In the genomic region with DNA sequence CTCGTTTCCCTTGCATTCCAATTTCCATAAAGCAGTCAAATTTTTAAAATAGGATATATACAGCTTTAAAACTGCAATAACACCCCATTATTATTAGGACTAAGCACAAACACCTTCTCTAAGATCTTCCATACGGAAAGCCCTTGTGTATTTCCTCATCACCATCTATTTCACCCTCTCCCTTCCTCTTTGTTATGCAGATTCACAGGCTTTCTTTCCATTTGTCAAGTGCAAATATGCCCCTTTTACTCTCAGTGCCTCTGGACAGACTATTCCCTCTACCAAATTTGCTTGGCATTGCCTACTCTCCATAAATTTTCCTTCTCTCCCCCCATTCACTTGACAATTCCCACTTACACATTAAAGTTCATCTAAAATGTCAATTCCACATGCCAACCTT, we compare ENCODE assay signal across 1 cellular context.
TF ChIP-seq lines count a peak whose summit lies in the region.

No MANE protein-coding gene starts in this region.

TF ChIP-seq in GM23338, 12 proteins besides CTCF, POLR2A, EP300 and RAD21 (continued from another document):
- TF ChIP-seq, protein P1, sequence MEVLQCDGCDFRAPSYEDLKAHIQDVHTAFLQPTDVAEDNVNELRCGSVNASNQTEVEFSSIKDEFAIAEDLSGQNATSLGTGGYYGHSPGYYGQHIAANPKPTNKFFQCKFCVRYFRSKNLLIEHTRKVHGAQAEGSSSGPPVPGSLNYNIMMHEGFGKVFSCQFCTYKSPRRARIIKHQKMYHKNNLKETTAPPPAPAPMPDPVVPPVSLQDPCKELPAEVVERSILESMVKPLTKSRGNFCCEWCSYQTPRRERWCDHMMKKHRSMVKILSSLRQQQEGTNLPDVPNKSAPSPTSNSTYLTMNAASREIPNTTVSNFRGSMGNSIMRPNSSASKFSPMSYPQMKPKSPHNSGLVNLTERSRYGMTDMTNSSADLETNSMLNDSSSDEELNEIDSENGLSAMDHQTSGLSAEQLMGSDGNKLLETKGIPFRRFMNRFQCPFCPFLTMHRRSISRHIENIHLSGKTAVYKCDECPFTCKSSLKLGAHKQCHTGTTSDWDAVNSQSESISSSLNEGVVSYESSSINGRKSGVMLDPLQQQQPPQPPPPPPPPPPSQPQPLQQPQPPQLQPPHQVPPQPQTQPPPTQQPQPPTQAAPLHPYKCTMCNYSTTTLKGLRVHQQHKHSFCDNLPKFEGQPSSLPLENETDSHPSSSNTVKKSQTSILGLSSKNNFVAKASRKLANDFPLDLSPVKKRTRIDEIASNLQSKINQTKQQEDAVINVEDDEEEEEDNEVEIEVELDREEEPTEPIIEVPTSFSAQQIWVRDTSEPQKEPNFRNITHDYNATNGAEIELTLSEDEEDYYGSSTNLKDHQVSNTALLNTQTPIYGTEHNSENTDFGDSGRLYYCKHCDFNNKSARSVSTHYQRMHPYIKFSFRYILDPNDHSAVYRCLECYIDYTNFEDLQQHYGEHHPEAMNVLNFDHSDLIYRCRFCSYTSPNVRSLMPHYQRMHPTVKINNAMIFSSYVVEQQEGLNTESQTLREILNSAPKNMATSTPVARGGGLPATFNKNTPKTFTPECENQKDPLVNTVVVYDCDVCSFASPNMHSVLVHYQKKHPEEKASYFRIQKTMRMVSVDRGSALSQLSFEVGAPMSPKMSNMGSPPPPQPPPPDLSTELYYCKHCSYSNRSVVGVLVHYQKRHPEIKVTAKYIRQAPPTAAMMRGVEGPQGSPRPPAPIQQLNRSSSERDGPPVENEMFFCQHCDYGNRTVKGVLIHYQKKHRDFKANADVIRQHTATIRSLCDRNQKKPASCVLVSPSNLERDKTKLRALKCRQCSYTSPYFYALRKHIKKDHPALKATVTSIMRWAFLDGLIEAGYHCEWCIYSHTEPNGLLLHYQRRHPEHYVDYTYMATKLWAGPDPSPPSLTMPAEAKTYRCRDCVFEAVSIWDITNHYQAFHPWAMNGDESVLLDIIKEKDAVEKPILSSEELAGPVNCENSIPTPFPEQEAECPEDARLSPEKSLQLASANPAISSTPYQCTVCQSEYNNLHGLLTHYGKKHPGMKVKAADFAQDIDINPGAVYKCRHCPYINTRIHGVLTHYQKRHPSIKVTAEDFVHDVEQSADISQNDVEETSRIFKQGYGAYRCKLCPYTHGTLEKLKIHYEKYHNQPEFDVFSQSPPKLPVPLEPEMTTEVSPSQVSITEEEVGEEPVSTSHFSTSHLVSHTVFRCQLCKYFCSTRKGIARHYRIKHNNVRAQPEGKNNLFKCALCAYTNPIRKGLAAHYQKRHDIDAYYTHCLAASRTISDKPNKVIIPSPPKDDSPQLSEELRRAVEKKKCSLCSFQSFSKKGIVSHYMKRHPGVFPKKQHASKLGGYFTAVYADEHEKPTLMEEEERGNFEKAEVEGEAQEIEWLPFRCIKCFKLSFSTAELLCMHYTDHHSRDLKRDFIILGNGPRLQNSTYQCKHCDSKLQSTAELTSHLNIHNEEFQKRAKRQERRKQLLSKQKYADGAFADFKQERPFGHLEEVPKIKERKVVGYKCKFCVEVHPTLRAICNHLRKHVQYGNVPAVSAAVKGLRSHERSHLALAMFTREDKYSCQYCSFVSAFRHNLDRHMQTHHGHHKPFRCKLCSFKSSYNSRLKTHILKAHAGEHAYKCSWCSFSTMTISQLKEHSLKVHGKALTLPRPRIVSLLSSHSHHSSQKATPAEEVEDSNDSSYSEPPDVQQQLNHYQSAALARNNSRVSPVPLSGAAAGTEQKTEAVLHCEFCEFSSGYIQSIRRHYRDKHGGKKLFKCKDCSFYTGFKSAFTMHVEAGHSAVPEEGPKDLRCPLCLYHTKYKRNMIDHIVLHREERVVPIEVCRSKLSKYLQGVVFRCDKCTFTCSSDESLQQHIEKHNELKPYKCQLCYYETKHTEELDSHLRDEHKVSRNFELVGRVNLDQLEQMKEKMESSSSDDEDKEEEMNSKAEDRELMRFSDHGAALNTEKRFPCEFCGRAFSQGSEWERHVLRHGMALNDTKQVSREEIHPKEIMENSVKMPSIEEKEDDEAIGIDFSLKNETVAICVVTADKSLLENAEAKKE (CRISPR knock-in tag; IDR thresholded peaks at IDR 0.05) = no peak
